21 cellular contexts compared by ENCODE assay signal in the genomic region with DNA sequence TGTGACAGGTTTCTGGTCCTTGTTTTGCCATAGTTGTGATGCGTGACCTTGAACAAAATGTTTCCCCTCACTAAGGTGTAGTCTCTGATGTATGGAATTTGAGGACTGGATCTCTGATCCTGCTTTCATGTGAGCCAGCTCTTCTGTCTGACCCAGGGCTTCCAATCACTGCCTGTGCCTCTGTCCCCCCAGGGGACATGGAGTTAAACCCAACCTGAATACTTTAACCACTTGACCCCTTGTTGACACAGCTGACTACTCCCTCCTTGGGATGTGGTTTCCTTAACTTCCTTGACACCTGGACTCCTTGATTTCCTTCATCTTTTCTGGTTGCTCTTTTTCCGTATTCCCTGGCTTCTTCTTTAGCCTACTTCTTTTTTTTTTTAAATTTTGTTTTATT.
"Had no signal": no experiment of that assay in that cellular context is flagged by ENCODE, and none has a peak within 500 bp of the region (broad histone marks: within the 10 kb centered on the region; RNA-seq: fewer than 3 reads in every experiment).

No MANE protein-coding gene starts in this region.

- H3K4me1 ChIP-seq: heart right ventricle, left ventricle myocardium inferior, lower lobe of right lung, right atrium auricular region, sigmoid colon, stomach, transverse colon had no signal

- DNase-seq: cortex of kidney; dorsolateral prefrontal cortex; effector CD8-positive, alpha-beta T cell; heart right ventricle; hypothalamus; left ventricle myocardium inferior; lower lobe of right lung; natural killer cell; stimulated activated CD4-positive, alpha-beta T cell treated with anti-CD3 and anti-CD28 coated beads, Interleukin-2, amount 100 ng/mL, for 24 hours; stimulated activated CD4-positive, alpha-beta T cell treated with anti-CD3 and anti-CD28 coated beads, Interleukin-4, amount 100 ng/mL, for 4 hours; stimulated activated naive CD4-positive, alpha-beta T cell; stomach; substantia nigra; transverse colon had no signal

- H3K27me3 Mint-ChIP-seq: memory B cell had no signal

- H3K27me3 ChIP-seq: dorsolateral prefrontal cortex, heart right ventricle, right atrium auricular region, sigmoid colon, stomach, transverse colon had no signal

- H3K4me3 ChIP-seq: dorsolateral prefrontal cortex, heart right ventricle, left ventricle myocardium inferior, lower lobe of right lung, right atrium auricular region, sigmoid colon, skin epidermis, stomach, thoracic aorta, transverse colon had no signal

- H3K36me3 Mint-ChIP-seq: mesothelial cell of epicardium, natural killer cell had no signal

- ATAC-seq: heart right ventricle, lower lobe of right lung, natural killer cell had no signal

- H3K36me3 ChIP-seq: heart right ventricle, left ventricle myocardium inferior, lower lobe of right lung, right atrium auricular region, sigmoid colon, stomach, thoracic aorta, transverse colon had no signal

- H3K9me3 ChIP-seq: left ventricle myocardium inferior, lower lobe of right lung, right atrium auricular region, sigmoid colon, stomach, thoracic aorta, transverse colon had no signal

- H3K4me1 Mint-ChIP-seq: memory B cell, mesothelial cell of epicardium, neural crest cell had no signal

- H3K27ac Mint-ChIP-seq: memory B cell, mesothelial cell of epicardium, natural killer cell had no signal

- H3K27ac ChIP-seq: dorsolateral prefrontal cortex, heart right ventricle, left ventricle myocardium inferior, lower lobe of right lung, right atrium auricular region, sigmoid colon, skin epidermis, stomach, thoracic aorta, transverse colon had no signal

- H3K4me3 Mint-ChIP-seq: memory B cell, mesothelial cell of epicardium, natural killer cell, neural crest cell had no signal

- H3K9me3 Mint-ChIP-seq: natural killer cell, neural crest cell had no signal
